ENCODE assay signal across 18 cellular contexts in the genomic region with DNA sequence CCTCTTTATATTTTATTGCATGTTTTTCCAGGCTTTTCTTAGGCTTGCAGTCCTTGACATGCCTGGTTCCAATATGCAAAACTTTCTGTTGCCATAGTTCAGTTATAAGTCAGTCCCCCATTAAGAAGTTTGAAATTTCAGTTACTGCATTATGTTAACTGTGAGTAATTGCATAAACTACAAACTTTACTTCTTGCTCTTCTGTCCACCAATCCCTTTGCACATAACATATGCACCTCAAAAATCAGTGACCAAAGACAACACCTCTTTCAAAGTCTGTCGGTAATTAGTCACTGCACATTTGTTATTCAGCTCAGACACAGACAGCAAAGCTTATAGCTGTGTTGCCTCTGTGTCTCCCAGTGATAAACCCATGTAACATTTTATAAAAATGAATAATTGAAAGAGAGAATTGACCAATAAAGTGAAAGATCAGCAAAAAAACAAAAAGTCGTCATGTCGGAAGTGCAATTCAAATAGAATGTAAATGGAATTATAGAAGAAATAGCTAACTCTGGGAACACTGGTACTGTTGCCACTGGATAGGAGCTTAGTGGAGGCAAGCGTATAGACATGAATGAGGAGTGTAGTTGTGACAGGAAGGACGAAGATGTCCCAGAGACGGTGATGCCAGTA.
"Had no signal": no experiment of that assay in that cellular context is flagged by ENCODE, and none has a peak within 500 bp of the region (broad histone marks: within the 10 kb centered on the region; RNA-seq: fewer than 3 reads in every experiment).

No MANE protein-coding gene starts in this region.

- DNase-seq: activated B cell treated with CpG ODN at 0.5 μM for 24 hours; activated CD4-positive, alpha-beta T cell treated with anti-CD3 and anti-CD28 coated beads for 48 hours; activated CD8-positive, alpha-beta memory T cell treated with anti-CD3 and anti-CD28 coated beads, Interleukin-2, amount 50 U/mL, for 4 hours; activated CD8-positive, alpha-beta T cell treated with anti-CD3 and anti-CD28 coated beads for 36 hours; activated gamma-delta T cell treated with Interleukin-2 at 50 U/mL for 16 hours; activated naive CD8-positive, alpha-beta T cell treated with anti-CD3 and anti-CD28 coated beads for 36 hours; activated T-cell treated with anti-CD3 and anti-CD28 coated beads, Interleukin-2, amount 50 U/mL, for 72 hours; dermis blood vessel endothelial cell; hippocampal formation; naive B cell; spleen; T-helper 2 cell; testis; upper lobe of right lung had no signal

- H3K27ac ChIP-seq: neural progenitor cell, spleen, testis, upper lobe of right lung had no signal

- FAIRE-seq: keratinocyte had no signal

- ATAC-seq: activated CD8-positive, alpha-beta T cell treated with anti-CD3 and anti-CD28 coated beads for 36 hours; activated T-cell treated with anti-CD3 and anti-CD28 coated beads, Interleukin-2, amount 50 U/mL, for 72 hours; left lobe of liver; sciatic nerve; upper lobe of right lung had no signal

- H3K4me3 ChIP-seq: neural progenitor cell, spleen, testis, upper lobe of right lung had no signal
